Comparison of ENCODE assay signal across 1 cellular context in genomic region chr9:99103909-99104458, GRCh38.
TF ChIP-seq lines count a peak whose summit lies in the region.

No MANE protein-coding gene starts in this region.

TF ChIP-seq in IMR-90, 13 proteins besides CTCF, POLR2A, EP300 and RAD21 (continued from another document):
- no peak for TF ChIP-seq USF2 (IDR thresholded peaks at IDR 0.05; ENCODE audit: low read depth, low read length)
- no peak for TF ChIP-seq SMC3 (IDR thresholded peaks at IDR 0.05; ENCODE audit: low read depth, low read length)
- no peak for TF ChIP-seq NFE2L2 (IDR thresholded peaks at IDR 0.05; ENCODE audit: low read depth, low read length)
